1 cellular context compared by ENCODE assay signal in genomic region chr10:74675527-74675926, GRCh38.
TF ChIP-seq lines count a peak whose summit lies in the region.

No MANE protein-coding gene starts in this region.

TF ChIP-seq in GM12878, 131 proteins besides CTCF, POLR2A, EP300 and RAD21 (continued from another document):
- no peak for TF ChIP-seq E4F1 (IDR thresholded peaks at IDR 0.05; ENCODE audit: borderline replicate concordance, partially characterized antibody)
